In genomic region chr13:112982281-112983041, GRCh38 we compare ENCODE assay signal across 1 cellular context.
TF ChIP-seq lines count a peak whose summit lies in the region.

No MANE protein-coding gene starts in this region.

TF ChIP-seq in WTC11, 78 proteins besides CTCF, POLR2A, EP300 and RAD21 (continued from another document):
- no peak for TF ChIP-seq AR (CRISPR knock-in tag; IDR thresholded peaks at IDR 0.05)
